In genomic region chr2:64550042-64550441, GRCh38 we compare ENCODE assay signal across 17 cellular contexts. TPM values are rescaled to one million over a fixed set of nuclear protein-coding genes. Genes with fewer than 3 reads are reported as not detected.
DNase-seq lines count a peak whose midpoint lies in the region; ATAC-seq, FAIRE-seq and TF ChIP-seq lines count a peak whose summit lies in the region.
"Had no signal": no experiment of that assay in that cellular context is flagged by ENCODE, and none has a peak within 500 bp of the region (broad histone marks: within the 10 kb centered on the region; RNA-seq: fewer than 3 reads in every experiment).

No MANE protein-coding gene starts in this region.

- no peak overlapping the region for H3K9ac ChIP-seq in astrocyte (ENCODE audit: low read length)

- H3K79me2 ChIP-seq in astrocyte (ENCODE audit: insufficient read depth, low read length): peaks cover 3% of the 10 kb centered on the region

- H3K4me1 Mint-ChIP-seq in activated naive CD8-positive, alpha-beta T cell (ENCODE audit: low read depth): peaks cover 16% of the 10 kb centered on the region
- peaks cover 24% of the 10 kb centered on the region for H3K4me1 Mint-ChIP-seq in activated naive CD8-positive, alpha-beta T cell treated with anti-CD3 and anti-CD28 coated beads for 36 hours
- peaks cover 12% of the 10 kb centered on the region for H3K4me1 Mint-ChIP-seq in CD8-positive, alpha-beta T cell (ENCODE audit: low read depth)
- peaks cover 4% of the 10 kb centered on the region for H3K4me1 Mint-ChIP-seq in astrocyte (ENCODE audit: low read depth, unreplicated experiment)
- peaks cover 10 to 14% of the 10 kb centered on the region in 2 donors for H3K4me1 Mint-ChIP-seq in stimulated activated naive B cell treated with anti-CD40 and anti-IgM and Interleukin-4, amounts not matched to agents 10 μg/mL and 1 μg/mL and 100 μg/mL, for 72 hours

- H3K4me2 ChIP-seq in astrocyte (ENCODE audit: low read length): no peak overlapping the region

- no peak overlapping the region for H3K27ac ChIP-seq in CD8-positive, alpha-beta T cell (ENCODE audit: low read depth, low read length)
- no peak overlapping the region for H3K27ac ChIP-seq in astrocyte (ENCODE audit: low read depth, low read length)

- H3K9me3 Mint-ChIP-seq in activated naive CD8-positive, alpha-beta T cell (ENCODE audit: low read depth): no peaks in the 10 kb centered on the region
- no peaks in the 10 kb centered on the region for H3K9me3 Mint-ChIP-seq in activated naive CD8-positive, alpha-beta T cell treated with anti-CD3 and anti-CD28 coated beads for 36 hours
- no peaks in the 10 kb centered on the region for H3K9me3 Mint-ChIP-seq in CD8-positive, alpha-beta T cell
- no peaks in the 10 kb centered on the region for H3K9me3 Mint-ChIP-seq in astrocyte (ENCODE audit: unreplicated experiment)
- H3K9me3 Mint-ChIP-seq in stimulated activated naive B cell treated with anti-CD40 and anti-IgM and Interleukin-4, amounts not matched to agents 10 μg/mL and 1 μg/mL and 100 μg/mL, for 72 hours: no peaks in the 10 kb centered on the region
- H3K9me3 Mint-ChIP-seq: CD4-positive, alpha-beta memory T cell had no signal

- H3K36me3 ChIP-seq in CD8-positive, alpha-beta T cell (ENCODE audit: insufficient read depth, low read length): no peaks in the 10 kb centered on the region
- no peaks in the 10 kb centered on the region for H3K36me3 ChIP-seq in astrocyte (ENCODE audit: insufficient read depth, low read length)

- H4K20me1 ChIP-seq in astrocyte (ENCODE audit: insufficient read depth, low read length): peaks cover 6% of the 10 kb centered on the region

- no peak for DNase-seq in activated naive CD8-positive, alpha-beta T cell treated with anti-CD3 and anti-CD28 coated beads for 36 hours
- DNase-seq in CD8-positive, alpha-beta T cell: no peak
- DNase-seq in astrocyte (ENCODE audit: low read depth): no peak
- DNase-seq in stimulated activated naive B cell treated with anti-CD40 and anti-IgM and Interleukin-4, amounts not matched to agents 10 μg/mL and 1 μg/mL and 100 μg/mL, for 72 hours: no peak
- DNase-seq in superior temporal gyrus (ENCODE audit: extremely low spot score): no peak
- DNase-seq: 8988T; C1 segment of cervical spinal cord; Caco-2; CD4-positive, alpha-beta memory T cell; DMS153; DND-41; GOT3; H7; HCEC 1CT had no signal

- H3K4me3 Mint-ChIP-seq in activated naive CD8-positive, alpha-beta T cell: no peak overlapping the region
- no peak overlapping the region for H3K4me3 Mint-ChIP-seq in activated naive CD8-positive, alpha-beta T cell treated with anti-CD3 and anti-CD28 coated beads for 36 hours
- no peak overlapping the region for H3K4me3 Mint-ChIP-seq in CD8-positive, alpha-beta T cell
- no peak overlapping the region for H3K4me3 Mint-ChIP-seq in astrocyte (ENCODE audit: unreplicated experiment)
- H3K4me3 Mint-ChIP-seq in stimulated activated naive B cell treated with anti-CD40 and anti-IgM and Interleukin-4, amounts not matched to agents 10 μg/mL and 1 μg/mL and 100 μg/mL, for 72 hours: no peak overlapping the region
- H3K4me3 Mint-ChIP-seq: CD4-positive, alpha-beta memory T cell had no signal

- no peak for TF ChIP-seq CTCF in CD8-positive, alpha-beta T cell (IDR thresholded peaks at IDR 0.05)
- no peak for TF ChIP-seq CTCF in astrocyte (IDR thresholded peaks at IDR 0.05; ENCODE audit: insufficient read depth, low read depth, low read length)

- no peaks in the 10 kb centered on the region for H3K4me1 ChIP-seq in CD8-positive, alpha-beta T cell (ENCODE audit: insufficient read depth, low read length)
- no peaks in the 10 kb centered on the region for H3K4me1 ChIP-seq in astrocyte (ENCODE audit: insufficient read depth, low read length)
- H3K4me1 ChIP-seq: Caco-2 had no signal

- peak overlapping the region; percentile 70 for H3K27ac Mint-ChIP-seq in activated naive CD8-positive, alpha-beta T cell
- no peak overlapping the region for H3K27ac Mint-ChIP-seq in activated naive CD8-positive, alpha-beta T cell treated with anti-CD3 and anti-CD28 coated beads for 36 hours
- H3K27ac Mint-ChIP-seq in CD8-positive, alpha-beta T cell: peak overlapping the region; percentile 10
- peak overlapping the region; percentile 44 for H3K27ac Mint-ChIP-seq in astrocyte (ENCODE audit: unreplicated experiment)
- peak overlapping the region; percentile 20 for H3K27ac Mint-ChIP-seq in stimulated activated naive B cell treated with anti-CD40 and anti-IgM and Interleukin-4, amounts not matched to agents 10 μg/mL and 1 μg/mL and 100 μg/mL, for 72 hours

- no peak overlapping the region for H3K4me3 ChIP-seq in CD8-positive, alpha-beta T cell (ENCODE audit: low read depth, low read length)
- no peak overlapping the region for H3K4me3 ChIP-seq in astrocyte (ENCODE audit: insufficient read depth, low read depth, low read length)

- no peak overlapping the region for H2AFZ ChIP-seq in astrocyte (ENCODE audit: low read depth, low read length)

- POLR2A ChIA-PET in CD8-positive, alpha-beta T cell (lab: Charles Lee): interaction anchor here (1.1 kb wide), 1 partner anchor 27 kb away, joined by 3 read pairs; no protein-coding TSS in a partner anchor

- H3K27me3 ChIP-seq in CD8-positive, alpha-beta T cell (ENCODE audit: insufficient read depth, low read length): no peaks in the 10 kb centered on the region
- no peaks in the 10 kb centered on the region for H3K27me3 ChIP-seq in astrocyte (ENCODE audit: insufficient read depth, low read length)

- CTCF ChIA-PET in CD8-positive, alpha-beta T cell (lab: Charles Lee): interaction anchor here (1.2 to 2.5 kb wide), 3 partner anchors 11 to 323 kb away, joined by 4 to 7 read pairs (median 4); no protein-coding TSS in a partner anchor

- no peaks in the 10 kb centered on the region for H3K27me3 Mint-ChIP-seq in activated naive CD8-positive, alpha-beta T cell
- H3K27me3 Mint-ChIP-seq in activated naive CD8-positive, alpha-beta T cell treated with anti-CD3 and anti-CD28 coated beads for 36 hours: no peaks in the 10 kb centered on the region
- H3K27me3 Mint-ChIP-seq in CD8-positive, alpha-beta T cell (ENCODE audit: low read depth): no peaks in the 10 kb centered on the region
- H3K27me3 Mint-ChIP-seq in astrocyte (ENCODE audit: low read depth, unreplicated experiment): no peaks in the 10 kb centered on the region
- no peaks in the 10 kb centered on the region for H3K27me3 Mint-ChIP-seq in stimulated activated naive B cell treated with anti-CD40 and anti-IgM and Interleukin-4, amounts not matched to agents 10 μg/mL and 1 μg/mL and 100 μg/mL, for 72 hours
- H3K27me3 Mint-ChIP-seq: CD4-positive, alpha-beta memory T cell had no signal

- H3K36me3 Mint-ChIP-seq in activated naive CD8-positive, alpha-beta T cell: peaks cover 15% of the 10 kb centered on the region
- H3K36me3 Mint-ChIP-seq in activated naive CD8-positive, alpha-beta T cell treated with anti-CD3 and anti-CD28 coated beads for 36 hours: peaks cover 31% of the 10 kb centered on the region
- peaks cover 34% of the 10 kb centered on the region for H3K36me3 Mint-ChIP-seq in CD8-positive, alpha-beta T cell
- H3K36me3 Mint-ChIP-seq in astrocyte (ENCODE audit: low read depth, unreplicated experiment): peaks cover 9% of the 10 kb centered on the region
- peaks cover 20 to 30% of the 10 kb centered on the region in 2 donors for H3K36me3 Mint-ChIP-seq in stimulated activated naive B cell treated with anti-CD40 and anti-IgM and Interleukin-4, amounts not matched to agents 10 μg/mL and 1 μg/mL and 100 μg/mL, for 72 hours

- ATAC-seq in CD8-positive, alpha-beta T cell: no peak
- ATAC-seq in stimulated activated naive B cell treated with anti-CD40 and anti-IgM and Interleukin-4, amounts not matched to agents 10 μg/mL and 1 μg/mL and 100 μg/mL, for 72 hours (replicated peaks): no peak
- ATAC-seq in activated CD4-positive, CD25-positive, alpha-beta regulatory T cell treated with anti-CD3 and anti-CD28 coated beads, Interleukin-2, amount 50 U/mL, for 24 hours: no peak

- no peaks in the 10 kb centered on the region for H3K9me3 ChIP-seq in CD8-positive, alpha-beta T cell (ENCODE audit: low read length)
- no peaks in the 10 kb centered on the region for H3K9me3 ChIP-seq in astrocyte (ENCODE audit: insufficient read depth, low read depth, low read length)
- H3K9me3 ChIP-seq: Caco-2 had no signal

- FAIRE-seq in astrocyte (lab: Jason Lieb, UNC): no peak
- FAIRE-seq: GM12892 had no signal

- intact Hi-C loops in CD8-positive, alpha-beta T cell (cut with DNase I, micrococcal nuclease): loop anchor here in 1 of 2 experiments (2.0 kb wide), 1 partner anchor 13 kb away; no protein-coding TSS in a partner anchor

RNA-seq across cellular contexts. Expression of gene AFTPH, which starts 25.9 kb away (rescaled TPM):
- 10 to 100 TPM; 36.5 to 36.7 TPM for total RNA-seq in activated naive CD8-positive, alpha-beta T cell treated with anti-CD3 and anti-CD28 coated beads for 36 hours
- total RNA-seq in CD8-positive, alpha-beta T cell: 10 to 100 TPM; 23.0 to 25.9 TPM
- total RNA-seq in astrocyte: 15.7 and 16.0 TPM in 2 replicates
